10 cellular contexts compared by ENCODE assay signal in the genomic region with DNA sequence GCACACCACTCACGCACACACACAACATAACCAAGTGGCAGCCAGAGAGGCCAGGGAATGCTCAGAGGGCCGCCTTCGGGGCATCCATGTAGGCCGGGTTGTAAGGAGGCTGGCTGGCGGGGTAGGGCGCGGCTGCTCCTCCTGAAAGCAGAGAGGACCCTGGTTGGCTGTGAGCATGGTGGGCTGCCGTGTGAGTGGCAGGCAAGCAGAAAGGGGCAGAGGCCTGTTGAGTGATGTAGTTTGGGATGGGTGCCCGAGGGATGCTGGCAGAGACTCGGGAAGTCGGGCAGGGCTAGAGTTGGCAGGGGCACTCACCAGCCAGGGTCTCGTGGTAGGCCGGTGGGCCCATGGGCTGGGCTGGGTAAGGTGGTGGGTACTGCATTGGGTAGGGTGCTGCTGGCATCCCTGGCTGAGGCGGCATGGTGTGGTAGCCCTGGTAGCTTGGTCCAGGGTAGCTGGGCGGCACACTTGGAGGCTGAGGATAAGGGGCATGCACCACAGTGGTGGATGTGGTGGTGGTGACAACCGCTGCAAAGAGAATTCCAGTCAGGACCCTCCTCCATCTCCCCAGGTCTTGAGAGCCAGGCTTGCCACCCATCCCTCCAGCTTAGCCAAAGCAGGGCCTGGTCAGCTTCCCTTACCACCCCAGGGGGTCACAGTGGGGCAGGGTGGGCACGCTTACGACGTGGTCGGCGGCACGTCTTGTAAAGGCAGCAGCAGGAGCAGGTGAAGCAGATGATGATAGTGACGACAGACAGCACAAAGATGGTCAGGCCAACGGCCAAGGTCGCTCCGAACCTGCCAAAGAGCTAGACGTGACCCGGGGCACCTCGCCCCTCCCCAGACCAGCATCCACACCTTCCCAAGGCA. TPM values are rescaled to one million over a fixed set of nuclear protein-coding genes. Genes with fewer than 3 reads are reported as not detected.
DNase-seq lines count a peak whose midpoint lies in the region; ATAC-seq and TF ChIP-seq lines count a peak whose summit lies in the region.
"Had no signal": no experiment of that assay in that cellular context is flagged by ENCODE, and none has a peak within 500 bp of the region (broad histone marks: within the 10 kb centered on the region; RNA-seq: fewer than 3 reads in every experiment).

No MANE protein-coding gene starts in this region.

- peaks cover 0 to 79% (median 77%) of the 10 kb centered on the region in 4 donors for H3K4me1 ChIP-seq in sigmoid colon

- DNase-seq in G401 (ENCODE audit: low spot score), result peak; percentile 40
- peak; percentile 28 for DNase-seq in M059J (ENCODE audit: low read depth)
- peak in 1 of 10 donors; percentile 41 for DNase-seq in dorsolateral prefrontal cortex
- no peak for DNase-seq in sigmoid colon
- no peak for DNase-seq in AG08395 (ENCODE audit: low spot score)
- no peak for DNase-seq in occipital lobe (lab: John Stamatoyannopoulos, UW)
- DNase-seq: GDM1; NK-92 treated with Interleukin-12 subunit alpha and Interleukin-12 subunit beta, amount 100 ng/mL, for 24 hours had no signal

- in situ Hi-C loops in G401 (cut with HindIII; ENCODE audit: low sequenced_read_pairs), result no loop called here

- WGBS in sigmoid colon, 2 donors, result 87 to 89% methylated on average over 29 of the region's 29 CpGs

- TF ChIP-seq EP300 in sigmoid colon (IDR thresholded peaks at IDR 0.05), result no peak

- H3K27ac ChIP-seq in dorsolateral prefrontal cortex (peak overlapping the region in 58 of 59 donors; percentile 28 to 100 (median 100)), sigmoid colon (peak overlapping the region in 3 of 4 donors; percentile 14 to 100 (median 99))

- H3K36me3 ChIP-seq in sigmoid colon, result peaks cover 9 to 36% (median 16%) of the 10 kb centered on the region in 4 donors

- H3K27me3 ChIP-seq in dorsolateral prefrontal cortex (no peaks in the 10 kb centered on the region), sigmoid colon (no peaks in the 10 kb centered on the region)

- TF ChIP-seq POLR2A in sigmoid colon (IDR thresholded peaks at IDR 0.05), result no peak

- peak overlapping the region in 31 of 59 donors; percentile 1 to 79 (median 21) for H3K4me3 ChIP-seq in dorsolateral prefrontal cortex
- H3K4me3 ChIP-seq in sigmoid colon, result no peak overlapping the region

- intact Hi-C loops in dorsolateral prefrontal cortex (cut with DNase I), result loop anchor here in 1 of 2 donors (5.0 kb wide), 1 partner anchor 138 kb away; a partner anchor contains a TSS
- intact Hi-C loops in sigmoid colon (cut with DNase I), result no loop called here

- TF ChIP-seq CTCF in dorsolateral prefrontal cortex (IDR thresholded peaks at IDR 0.05 in 54 of 56, conservative IDR thresholded peaks at IDR 0.05 in 2 of 56; ENCODE audit: low read depth in 1 of 56, partially characterized antibody in 56 of 56) (no peak), sigmoid colon (IDR thresholded peaks at IDR 0.05) (no peak)

- H3K9me3 ChIP-seq in sigmoid colon, result no peaks in the 10 kb centered on the region

- ATAC-seq in GM18873 (IDR thresholded peaks at IDR 0.05; ENCODE audit: low FRiP score, unreplicated experiment), result no peak
- ATAC-seq: activated CD4-positive, CD25-positive, alpha-beta regulatory T cell treated with anti-CD3 and anti-CD28 coated beads, Interleukin-2, amount 50 U/mL, for 24 hours had no signal

RNA-seq across cellular contexts. Expression of a gene that starts 22.7 kb away (rescaled TPM):
- 10.8 and 12.6 TPM in 2 replicates for total RNA-seq in G401 (2014; rRNA removed; shearing (Covaris generic))
- total RNA-seq in M059J (2014; rRNA removed; shearing (Covaris generic)), result 4.9 and 7.2 TPM in 2 replicates
- 10 to 100 TPM in 5 of 120 experiments, 1 to 10 TPM in 115; 3.5 to 10.4 (median 6.0) TPM for total RNA-seq in dorsolateral prefrontal cortex
- total RNA-seq in sigmoid colon, result 1 to 10 TPM; 3.4 to 9.4 (median 5.2) TPM
- polyA plus RNA-seq in sigmoid colon, result 1 to 10 TPM; 1.8 to 6.2 (median 2.4) TPM
- 5.9 TPM for total RNA-seq in occipital lobe

RNA-seq across cellular contexts. Expression of a gene that starts 29.2 kb away (rescaled TPM):
- 770 and 948 TPM in 2 replicates for total RNA-seq in G401 (2014; rRNA removed; shearing (Covaris generic))
- total RNA-seq in M059J (2014; rRNA removed; shearing (Covaris generic)), result 479 and 535 TPM in 2 replicates
- total RNA-seq in dorsolateral prefrontal cortex (100 to 1,000 TPM; 127 to 251 (median 193) TPM), sigmoid colon (100 to 1,000 TPM; 146 to 352 (median 244) TPM), occipital lobe (61.3 TPM)
- polyA plus RNA-seq in sigmoid colon, result 100 to 1,000 TPM; 419 to 762 (median 624) TPM

RNA-seq across cellular contexts. Expression of a gene that starts 29.4 kb away (rescaled TPM):
- 21.3 and 30.0 TPM in 2 replicates for total RNA-seq in G401 (2014; rRNA removed; shearing (Covaris generic))
- total RNA-seq in M059J (2014; rRNA removed; shearing (Covaris generic)), result 10.6 and 11.0 TPM in 2 replicates
- total RNA-seq in dorsolateral prefrontal cortex (10 to 100 TPM in 60 of 120 experiments, 1 to 10 TPM in 60; 5.5 to 17.7 (median 10.0) TPM), sigmoid colon (10 to 100 TPM in 3 of 4 donors, 1 to 10 TPM in 1; 9.4 to 22.5 (median 13.1) TPM), occipital lobe (7.5 TPM)
- polyA plus RNA-seq in sigmoid colon, result 10 to 100 TPM; 12.7 to 21.6 (median 18.6) TPM

RNA-seq across cellular contexts. Expression of a gene that starts 34.7 kb away (rescaled TPM):
- total RNA-seq in G401 (2014; rRNA removed; shearing (Covaris generic)), result 115 and 124 TPM in 2 replicates
- total RNA-seq in M059J (2014; rRNA removed; shearing (Covaris generic)), result 282 and 311 TPM in 2 replicates
- 100 to 1,000 TPM in 56 of 120 experiments, 10 to 100 TPM in 64; 71.6 to 162 (median 99.2) TPM for total RNA-seq in dorsolateral prefrontal cortex
- total RNA-seq in sigmoid colon, result 10 to 100 TPM; 62.0 to 88.9 (median 74.7) TPM
- polyA plus RNA-seq in sigmoid colon, result 100 to 1,000 TPM in 1 of 3 donors, 10 to 100 TPM in 2; 57.7 to 142 (median 60.1) TPM
- total RNA-seq in occipital lobe, result 72.5 TPM

RNA-seq across cellular contexts. Expression of a gene that starts 39.4 kb away (rescaled TPM):
- total RNA-seq in G401 (2014; rRNA removed; shearing (Covaris generic)), result 10.7 and 23.5 TPM in 2 replicates
- 4.1 and 8.9 TPM in 2 replicates for total RNA-seq in M059J (2014; rRNA removed; shearing (Covaris generic))
- total RNA-seq in dorsolateral prefrontal cortex, result 100 to 1,000 TPM in 116 of 120 experiments, 10 to 100 TPM in 4; 88.5 to 492 (median 177) TPM
- 100 to 1,000 TPM in 1 of 4 donors, 10 to 100 TPM in 3; 59.9 to 162 (median 79.7) TPM for total RNA-seq in sigmoid colon
- polyA plus RNA-seq in sigmoid colon, result 10 to 100 TPM; 10.2 to 88.0 (median 10.4) TPM
- 26.8 TPM for total RNA-seq in occipital lobe

Comparison
In these comparisons a context has a peak if more than half of its experiments do, and no peak if none do; other contexts are left out.
1. DNase-seq: peak in G401 (single experiment) and M059J (single experiment); none in sigmoid colon (single experiment), AG08395 (single experiment) and occipital lobe (single experiment).
2. H3K4me3 ChIP-seq: peak in dorsolateral prefrontal cortex (31 of 59); none in sigmoid colon (0 of 4).